ENCODE assay signal across 17 cellular contexts in the genomic region with DNA sequence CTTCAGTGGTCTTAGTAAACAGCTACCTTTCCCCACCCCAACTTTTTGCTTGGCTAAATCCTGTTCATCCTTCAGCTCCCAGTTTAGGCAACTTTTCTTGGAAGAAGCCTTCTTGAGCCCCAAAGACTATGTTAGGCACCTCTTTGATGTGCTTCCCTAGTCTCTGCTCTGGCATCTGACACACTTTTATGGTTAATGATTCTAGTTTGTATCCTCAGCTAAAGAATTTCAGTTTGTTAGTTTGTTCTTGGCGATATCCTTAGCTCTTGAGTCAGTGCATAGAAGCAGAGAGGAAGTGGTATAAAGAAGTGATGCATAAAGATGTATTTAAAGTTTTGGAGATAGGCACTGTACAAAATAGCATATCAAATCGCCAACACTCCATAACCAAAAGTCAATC.
DNase-seq lines count a peak whose midpoint lies in the region; ATAC-seq, FAIRE-seq and TF ChIP-seq lines count a peak whose summit lies in the region.
"Had no signal": no experiment of that assay in that cellular context is flagged by ENCODE, and none has a peak within 500 bp of the region (broad histone marks: within the 10 kb centered on the region; RNA-seq: fewer than 3 reads in every experiment).

No MANE protein-coding gene starts in this region.

- no peaks in the 10 kb centered on the region for H3K36me3 Mint-ChIP-seq in nephron (ENCODE audit: low read depth)
- no peaks in the 10 kb centered on the region for H3K36me3 Mint-ChIP-seq in CD4-positive, alpha-beta T cell (ENCODE audit: low read depth)
- H3K36me3 Mint-ChIP-seq: CD14-positive monocyte; CD8-positive, alpha-beta memory T cell had no signal

- DNase-seq in right lobe of liver, result no peak
- no peak for DNase-seq in HepG2 (ENCODE audit: low spot score)
- peak; percentile 12 for DNase-seq in kidney epithelial cell (ENCODE audit: low read depth)
- DNase-seq in globus pallidus (ENCODE audit: low spot score), result no peak
- DNase-seq in germinal center (ENCODE audit: low spot score), result no peak
- DNase-seq in CD4-positive, alpha-beta T cell, result no peak
- DNase-seq: Caco-2; CD8-positive, alpha-beta memory T cell; H7 had no signal

- no peak overlapping the region for H3K4me2 ChIP-seq in HepG2 (ENCODE audit: low read depth, low read length)
- H3K4me2 ChIP-seq: GM23338 had no signal

- H3K4me3 ChIP-seq in right lobe of liver, result no peak overlapping the region
- H3K4me3 ChIP-seq in HepG2 (replicated peaks in 1 of 3; ENCODE audit: insufficient read depth in 1 of 3, low read depth in 2 of 3, low read length in 3 of 3), result no peak overlapping the region
- H3K4me3 ChIP-seq in kidney epithelial cell (ENCODE audit: low read depth, low read length), result no peak overlapping the region
- H3K4me3 ChIP-seq: GM12878, GM23338, K562 had no signal

- POLR2A ChIA-PET in HepG2 (lab: Yijun Ruan, JAX), result no interaction called here
- POLR2A ChIA-PET in CD4-positive, alpha-beta T cell (lab: Charles Lee), result no interaction called here

- H3K36me3 ChIP-seq in right lobe of liver (no peaks in the 10 kb centered on the region), HepG2 (replicated peaks in 1 of 2; ENCODE audit: control insufficient read depth in 1 of 2, insufficient read depth in 2 of 2, low read length in 2 of 2) (no peaks in the 10 kb centered on the region), kidney epithelial cell (ENCODE audit: control insufficient read depth, insufficient read depth, low read length) (no peaks in the 10 kb centered on the region)

- no peak for TF ChIP-seq RAD21 in HepG2 (CRISPR knock-in tag; IDR thresholded peaks at IDR 0.05)

- H3K9me3 ChIP-seq in right lobe of liver (no peaks in the 10 kb centered on the region), HepG2 (ENCODE audit: low read length) (no peaks in the 10 kb centered on the region)
- H3K9me3 ChIP-seq in CD4-positive, alpha-beta T cell (ENCODE audit: control insufficient read depth, low read length), result no peaks in the 10 kb centered on the region
- H3K9me3 ChIP-seq: Caco-2 had no signal

- no peaks in the 10 kb centered on the region for H3K27me3 ChIP-seq in right lobe of liver
- no peaks in the 10 kb centered on the region for H3K27me3 ChIP-seq in HepG2 (ENCODE audit: control insufficient read depth in 1 of 2, insufficient read depth in 2 of 2, low read length in 2 of 2)
- H3K27me3 ChIP-seq in kidney epithelial cell (ENCODE audit: control insufficient read depth, insufficient read depth, low read length), result no peaks in the 10 kb centered on the region
- H3K27me3 ChIP-seq in CD4-positive, alpha-beta T cell (ENCODE audit: control insufficient read depth, insufficient read depth, low read length), result no peaks in the 10 kb centered on the region

- no peaks in the 10 kb centered on the region for H4K20me1 ChIP-seq in HepG2 (ENCODE audit: insufficient read depth, low read length)

- intact Hi-C loops in right lobe of liver (cut with DNase I) (no loop called here), HepG2 (cut with micrococcal nuclease; ENCODE audit: unreplicated experiment) (no loop called here)
- intact Hi-C loops in CD4-positive, alpha-beta T cell (cut with DNase I, micrococcal nuclease), result no loop called here

- TF ChIP-seq EP300 in HepG2 (IDR thresholded peaks at IDR 0.05; ENCODE audit: low read depth in 2 of 2, low read length in 2 of 2), result no peak
- TF ChIP-seq EP300 in HepG2 (CRISPR knock-in tag; IDR thresholded peaks at IDR 0.05; ENCODE audit: borderline replicate concordance), result no peak

- no peak for FAIRE-seq in HepG2 (lab: Jason Lieb, UNC)
- FAIRE-seq: GM18507, K562 had no signal

- TF ChIP-seq POLR2A in right lobe of liver (IDR thresholded peaks at IDR 0.05), result no peak
- TF ChIP-seq POLR2A in HepG2 (IDR thresholded peaks at IDR 0.05; ENCODE audit: insufficient read depth in 1 of 2, low read depth in 2 of 2, low read length in 2 of 2), result no peak

- no peaks in the 10 kb centered on the region for H3K79me2 ChIP-seq in HepG2 (ENCODE audit: insufficient read depth, low read length)

- WGBS in right lobe of liver (ENCODE audit: insufficient coverage, low coverage, low lambda C conversion rate, missing lambda C conversion rate), result 75% methylated on average over 2 of the region's 2 CpGs
- 42% methylated on average over 2 of the region's 2 CpGs for WGBS in HepG2 (ENCODE audit: low lambda C conversion rate)

- peak overlapping the region; percentile 8 to 55 (median 40) for H3K27ac Mint-ChIP-seq in nephron
- no peak overlapping the region for H3K27ac Mint-ChIP-seq in CD4-positive, alpha-beta T cell
- H3K27ac Mint-ChIP-seq: CD14-positive monocyte; CD8-positive, alpha-beta memory T cell; GM23338 had no signal

- H2AFZ ChIP-seq in HepG2 (ENCODE audit: low read length), result no peak overlapping the region
- H2AFZ ChIP-seq: GM23338 had no signal

- H3K27me3 Mint-ChIP-seq in nephron (ENCODE audit: low read depth), result no peaks in the 10 kb centered on the region
- no peaks in the 10 kb centered on the region for H3K27me3 Mint-ChIP-seq in CD4-positive, alpha-beta T cell
- H3K27me3 Mint-ChIP-seq: CD8-positive, alpha-beta memory T cell had no signal

- H3K9ac ChIP-seq in HepG2 (ENCODE audit: insufficient read depth, low read depth, low read length), result no peak overlapping the region

- H3K27ac ChIP-seq in right lobe of liver (no peak overlapping the region), HepG2 (ENCODE audit: extremely low read length, insufficient read depth, low read length) (no peak overlapping the region)
- no peak overlapping the region for H3K27ac ChIP-seq in CD4-positive, alpha-beta T cell (ENCODE audit: low read depth, low read length)
- H3K27ac ChIP-seq: 22Rv1, HL-60 had no signal

- H3K4me1 ChIP-seq in right lobe of liver (peaks cover 0 to 16% (median 0%) of the 10 kb centered on the region in 4 donors), HepG2 (ENCODE audit: insufficient read depth, low read length) (peaks cover 14% of the 10 kb centered on the region)
- H3K4me1 ChIP-seq: Caco-2 had no signal

- peak in 3 of 4 donors; percentile 5 to 34 (median 22) for ATAC-seq in right lobe of liver
- no peak for ATAC-seq in HepG2
- no peak for ATAC-seq in CD4-positive, alpha-beta T cell (ENCODE audit: poor library complexity)
- ATAC-seq: GM12878, GM23338, K562 had no signal

- in situ Hi-C loops in HepG2 (cut with HindIII; ENCODE audit: extremely low pct_ligation_motif_present, low pct_unique_long_range_greater_than_20kb), result no loop called here

- no peak overlapping the region for H3K4me3 Mint-ChIP-seq in nephron
- H3K4me3 Mint-ChIP-seq in CD4-positive, alpha-beta T cell, result no peak overlapping the region
- H3K4me3 Mint-ChIP-seq: CD14-positive monocyte; CD8-positive, alpha-beta memory T cell; GM23338 had no signal

- H3K9me3 Mint-ChIP-seq in nephron, result no peaks in the 10 kb centered on the region
- no peaks in the 10 kb centered on the region for H3K9me3 Mint-ChIP-seq in CD4-positive, alpha-beta T cell
- H3K9me3 Mint-ChIP-seq: GM23338 had no signal

- CTCF ChIA-PET in HepG2 (lab: Yijun Ruan, JAX; ENCODE audit: low intra/inter-chr PET ratio, low total read pairs), result no interaction called here
- CTCF ChIA-PET in CD4-positive, alpha-beta T cell (lab: Charles Lee), result no interaction called here

- TF ChIP-seq CTCF in right lobe of liver (IDR thresholded peaks at IDR 0.05) (no peak), HepG2 (CRISPR knock-in tag; IDR thresholded peaks at IDR 0.05) (no peak), kidney epithelial cell (IDR thresholded peaks at IDR 0.05; ENCODE audit: insufficient read depth, low read length, poor library complexity, severe bottlenecking) (no peak), nephron (IDR thresholded peaks at IDR 0.05; ENCODE audit: unreplicated experiment in 3 of 3) (no peak)
- TF ChIP-seq CTCF in CD4-positive, alpha-beta T cell (IDR thresholded peaks at IDR 0.05), result no peak

- no TSS peak for BruUV-seq in HepG2 (replicated peaks; lab: Mats Ljungman, UMichigan)

- H3K4me1 Mint-ChIP-seq in nephron, result no peaks in the 10 kb centered on the region
- H3K4me1 Mint-ChIP-seq in CD4-positive, alpha-beta T cell (ENCODE audit: low read depth), result no peaks in the 10 kb centered on the region
- H3K4me1 Mint-ChIP-seq: CD8-positive, alpha-beta memory T cell had no signal

TF ChIP-seq in HepG2, 621 proteins besides CTCF, POLR2A, EP300 and RAD21:
- TF ChIP-seq, protein P1, sequence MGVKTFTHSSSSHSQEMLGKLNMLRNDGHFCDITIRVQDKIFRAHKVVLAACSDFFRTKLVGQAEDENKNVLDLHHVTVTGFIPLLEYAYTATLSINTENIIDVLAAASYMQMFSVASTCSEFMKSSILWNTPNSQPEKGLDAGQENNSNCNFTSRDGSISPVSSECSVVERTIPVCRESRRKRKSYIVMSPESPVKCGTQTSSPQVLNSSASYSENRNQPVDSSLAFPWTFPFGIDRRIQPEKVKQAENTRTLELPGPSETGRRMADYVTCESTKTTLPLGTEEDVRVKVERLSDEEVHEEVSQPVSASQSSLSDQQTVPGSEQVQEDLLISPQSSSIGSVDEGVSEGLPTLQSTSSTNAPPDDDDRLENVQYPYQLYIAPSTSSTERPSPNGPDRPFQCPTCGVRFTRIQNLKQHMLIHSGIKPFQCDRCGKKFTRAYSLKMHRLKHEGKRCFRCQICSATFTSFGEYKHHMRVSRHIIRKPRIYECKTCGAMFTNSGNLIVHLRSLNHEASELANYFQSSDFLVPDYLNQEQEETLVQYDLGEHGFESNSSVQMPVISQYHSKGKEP (CRISPR knock-in tag; IDR thresholded peaks at IDR 0.05), result no peak
- no peak for TF ChIP-seq ZNF598 (CRISPR knock-in tag; IDR thresholded peaks at IDR 0.05; ENCODE audit: borderline replicate concordance)
- TF ChIP-seq, protein P2, sequence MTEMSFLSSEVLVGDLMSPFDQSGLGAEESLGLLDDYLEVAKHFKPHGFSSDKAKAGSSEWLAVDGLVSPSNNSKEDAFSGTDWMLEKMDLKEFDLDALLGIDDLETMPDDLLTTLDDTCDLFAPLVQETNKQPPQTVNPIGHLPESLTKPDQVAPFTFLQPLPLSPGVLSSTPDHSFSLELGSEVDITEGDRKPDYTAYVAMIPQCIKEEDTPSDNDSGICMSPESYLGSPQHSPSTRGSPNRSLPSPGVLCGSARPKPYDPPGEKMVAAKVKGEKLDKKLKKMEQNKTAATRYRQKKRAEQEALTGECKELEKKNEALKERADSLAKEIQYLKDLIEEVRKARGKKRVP (CRISPR knock-in tag; IDR thresholded peaks at IDR 0.05), result no peak

Comparison
In these comparisons a context has a peak if more than half of its experiments do, and no peak if none do; other contexts are left out.
1. ATAC-seq: peak in right lobe of liver (3 of 4); none in HepG2 (single experiment) and CD4-positive, alpha-beta T cell (single experiment).